17 cellular contexts compared by ENCODE assay signal in genomic region chr4:7350396-7350795, GRCh38.
DNase-seq lines count a peak whose midpoint lies in the region; ATAC-seq and TF ChIP-seq lines count a peak whose summit lies in the region.
"Had no signal": no experiment of that assay in that cellular context is flagged by ENCODE, and none has a peak within 500 bp of the region (broad histone marks: within the 10 kb centered on the region; RNA-seq: fewer than 3 reads in every experiment).

No MANE protein-coding gene starts in this region.

- H2BK15ac ChIP-seq in neuronal stem cell (ENCODE audit: low read length), result no peak overlapping the region

- no peak overlapping the region for H4K8ac ChIP-seq in neuronal stem cell (ENCODE audit: low read depth, low read length)

- no peak for TF ChIP-seq CTCF in left ventricle myocardium inferior (IDR thresholded peaks at IDR 0.05; ENCODE audit: borderline replicate concordance)

- H3K9ac ChIP-seq in neuronal stem cell (ENCODE audit: low read depth, low read length, poor library complexity), result no peak overlapping the region

- H3K18ac ChIP-seq in neuronal stem cell (ENCODE audit: low read length), result peak overlapping the region; percentile 68

- no peak overlapping the region for H3K23ac ChIP-seq in neuronal stem cell (ENCODE audit: low read depth, low read length, poor library complexity)

- no peaks in the 10 kb centered on the region for H3K79me1 ChIP-seq in neuronal stem cell (ENCODE audit: low read depth, low read length)

- H3K36me3 ChIP-seq in left ventricle myocardium inferior, result no peaks in the 10 kb centered on the region
- H3K36me3 ChIP-seq in neuronal stem cell (replicated peaks in 1 of 2; ENCODE audit: control insufficient read depth in 2 of 2, insufficient read depth in 2 of 2, low read length in 2 of 2), result no peaks in the 10 kb centered on the region

- no peak overlapping the region for H2BK120ac ChIP-seq in neuronal stem cell (ENCODE audit: low read depth, low read length)

- no CpG with 5 or more reads among the region's 6 CpGs for WGBS in neuronal stem cell (ENCODE audit: extremely low coverage in 2 of 2, insufficient read length in 2 of 2, insufficient replicate concordance in 1 of 2), 2 donors

- DNase-seq in left ventricle myocardium inferior, result peak; percentile 10
- DNase-seq in left ventricle myocardium superior, result no peak
- DNase-seq in neuronal stem cell (ENCODE audit: low spot score), result no peak
- no peak for DNase-seq in SHP77 treated with DMSO at 0.1 percent for 48 hours (lab: John Stamatoyannopoulos, UW)
- DNase-seq in medulla oblongata (ENCODE audit: extremely low spot score), result no peak
- DNase-seq: CD4-positive, CD25-positive, alpha-beta regulatory T cell; CD8-positive, alpha-beta memory T cell; COR-L47; DMS153; DMS79; GDM1; GOT3; H7; HFFc6 had no signal

- H3K14ac ChIP-seq in neuronal stem cell (ENCODE audit: low read length), result no peak overlapping the region

- H3K27ac ChIP-seq in left ventricle myocardium inferior (replicated peaks), result no peak overlapping the region
- peak overlapping the region; percentile 98 for H3K27ac ChIP-seq in cingulate gyrus (ENCODE audit: low read depth, low read length)
- no peak overlapping the region for H3K27ac ChIP-seq in neuronal stem cell (replicated peaks; ENCODE audit: low read length)

- intact Hi-C loops in left ventricle myocardium inferior (cut with micrococcal nuclease), result no loop called here
- intact Hi-C loops in left ventricle myocardium superior (cut with micrococcal nuclease), result no loop called here

- H3K27me3 ChIP-seq in left ventricle myocardium inferior (ENCODE audit: low read depth) (no peaks in the 10 kb centered on the region), neuronal stem cell (ENCODE audit: control insufficient read depth in 3 of 3, insufficient read depth in 3 of 3, low read depth in 1 of 3, low read length in 3 of 3) (no peaks in the 10 kb centered on the region)

- H3K4ac ChIP-seq in neuronal stem cell (ENCODE audit: low read length), result no peak overlapping the region

- H2AK5ac ChIP-seq in neuronal stem cell (ENCODE audit: low read depth, low read length), result peak overlapping the region; percentile 86

- no peak overlapping the region for H3K4me3 ChIP-seq in left ventricle myocardium inferior
- no peak overlapping the region for H3K4me3 ChIP-seq in neuronal stem cell (ENCODE audit: low read length in 2 of 2)

- no peak overlapping the region for H2AFZ ChIP-seq in neuronal stem cell (ENCODE audit: low read length)

- H4K91ac ChIP-seq in neuronal stem cell (ENCODE audit: low read depth, low read length, poor library complexity), result no peak overlapping the region

- no peak overlapping the region for H3K4me2 ChIP-seq in neuronal stem cell (ENCODE audit: insufficient read depth, low read length, poor library complexity, severe bottlenecking)

- H3K4me1 ChIP-seq in left ventricle myocardium inferior, result no peaks in the 10 kb centered on the region
- peaks cover 0 to 3% of the 10 kb centered on the region in 2 donors for H3K4me1 ChIP-seq in neuronal stem cell (ENCODE audit: control insufficient read depth in 2 of 2, insufficient read depth in 1 of 2, low read depth in 1 of 2, low read length in 2 of 2)

- H3K9me3 ChIP-seq in left ventricle myocardium inferior (replicated peaks) (peaks cover 18% of the 10 kb centered on the region), neuronal stem cell (replicated peaks in 1 of 2; ENCODE audit: control insufficient read depth in 2 of 2, insufficient read depth in 1 of 2, low read depth in 1 of 2, low read length in 2 of 2) (peaks cover 0 to 2% of the 10 kb centered on the region in 2 donors)

- no peak overlapping the region for H2BK12ac ChIP-seq in neuronal stem cell (ENCODE audit: low read length)

- ATAC-seq in left ventricle myocardium superior, result no peak
- no peak for ATAC-seq in GM19351 (IDR thresholded peaks at IDR 0.05; ENCODE audit: unreplicated experiment)
- ATAC-seq: HCT116 had no signal

- peak overlapping the region; percentile 85 for H2BK5ac ChIP-seq in neuronal stem cell (ENCODE audit: low read length)
